In genomic region chr2:161424179-161424763, GRCh38 we compare ENCODE assay signal across 11 cellular contexts. TPM values are rescaled to one million over a fixed set of nuclear protein-coding genes. Genes with fewer than 3 reads are reported as not detected.
DNase-seq lines count a peak whose midpoint lies in the region; ATAC-seq and TF ChIP-seq lines count a peak whose summit lies in the region.
"Had no signal": no experiment of that assay in that cellular context is flagged by ENCODE, and none has a peak within 500 bp of the region (broad histone marks: within the 10 kb centered on the region; RNA-seq: fewer than 3 reads in every experiment).

No MANE protein-coding gene starts in this region.

- H3K9me3 ChIP-seq in ascending aorta (no peaks in the 10 kb centered on the region), stomach (peaks cover 0 to 17% (median 3%) of the 10 kb centered on the region in 4 donors)

- intact Hi-C loops in ascending aorta (cut with DNase I) (no loop called here), stomach (cut with DNase I; ENCODE audit: low total_unique reads) (no loop called here)

- 7 to 23% (median 11%) methylated on average over 21 to 26 of the region's 26 CpGs for WGBS in stomach, 5 donors

- H3K27me3 Mint-ChIP-seq in activated CD8-positive, alpha-beta memory T cell treated with anti-CD3 and anti-CD28 coated beads, Interleukin-2, amount 10 ng/mL, durations not matched to agents 7 days and 5 days: peaks cover 89% of the 10 kb centered on the region

- H3K4me3 ChIP-seq in ascending aorta (peak overlapping the region; percentile 33 to 46), stomach (peak overlapping the region; percentile 19 to 47 (median 37))

- H3K27me3 ChIP-seq in ascending aorta: peaks cover 50% of the 10 kb centered on the region
- peaks cover 55 to 100% (median 93%) of the 10 kb centered on the region in 3 donors for H3K27me3 ChIP-seq in stomach

- H3K4me1 Mint-ChIP-seq in activated CD8-positive, alpha-beta memory T cell treated with anti-CD3 and anti-CD28 coated beads, Interleukin-2, amount 10 ng/mL, durations not matched to agents 7 days and 5 days: peaks cover 35% of the 10 kb centered on the region

- TF ChIP-seq CTCF in ascending aorta (IDR thresholded peaks at IDR 0.05): no peak
- TF ChIP-seq CTCF in stomach (IDR thresholded peaks at IDR 0.05): no peak

- DNase-seq in activated CD8-positive, alpha-beta memory T cell treated with anti-CD3 and anti-CD28 coated beads, Interleukin-2, amount 10 ng/mL, durations not matched to agents 7 days and 5 days: no peak
- DNase-seq in activated CD8-positive, alpha-beta memory T cell treated with anti-CD3 and anti-CD28 coated beads for 24 hours: no peak
- no peak for DNase-seq in ascending aorta (ENCODE audit: low spot score in 2 of 2)
- DNase-seq in left kidney (ENCODE audit: low read depth, low spot score): peak; percentile 31
- no peak for DNase-seq in stomach
- no peak for DNase-seq in hypothalamus (lab: John Stamatoyannopoulos, UW)
- no peak for DNase-seq in GF-D8 (lab: John Stamatoyannopoulos, UW)
- DNase-seq: cerebellar nuclear complex, NCI-H526 treated with DMSO at 0.1 percent for 48 hours had no signal

- H3K4me1 ChIP-seq in ascending aorta (peaks cover 0 to under 1% of the 10 kb centered on the region in 2 donors), stomach (peaks cover 13 to 33% (median 24%) of the 10 kb centered on the region in 4 donors)

- no peaks in the 10 kb centered on the region for H3K36me3 ChIP-seq in ascending aorta
- H3K36me3 ChIP-seq in stomach: no peaks in the 10 kb centered on the region

- H3K27ac Mint-ChIP-seq in activated CD8-positive, alpha-beta memory T cell treated with anti-CD3 and anti-CD28 coated beads, Interleukin-2, amount 10 ng/mL, durations not matched to agents 7 days and 5 days: peak overlapping the region; percentile 56

- peak overlapping the region; percentile 52 for H3K4me3 Mint-ChIP-seq in activated CD8-positive, alpha-beta memory T cell treated with anti-CD3 and anti-CD28 coated beads, Interleukin-2, amount 10 ng/mL, durations not matched to agents 7 days and 5 days

- TF ChIP-seq POLR2A in stomach (IDR thresholded peaks at IDR 0.05): no peak

- peaks cover 10% of the 10 kb centered on the region for H3K36me3 Mint-ChIP-seq in activated CD8-positive, alpha-beta memory T cell treated with anti-CD3 and anti-CD28 coated beads, Interleukin-2, amount 10 ng/mL, durations not matched to agents 7 days and 5 days

- TF ChIP-seq EP300 in stomach (IDR thresholded peaks at IDR 0.05): no peak

- H3K27ac ChIP-seq in ascending aorta: no peak overlapping the region
- no peak overlapping the region for H3K27ac ChIP-seq in stomach

- ATAC-seq in activated CD8-positive, alpha-beta memory T cell treated with anti-CD3 and anti-CD28 coated beads, Interleukin-2, amount 10 ng/mL, durations not matched to agents 7 days and 5 days: no peak
- no peak for ATAC-seq in GM19463 (IDR thresholded peaks at IDR 0.05; ENCODE audit: unreplicated experiment)

- CTCF ChIA-PET in activated CD8-positive, alpha-beta memory T cell treated with anti-CD3 and anti-CD28 coated beads, Interleukin-2, amount 10 ng/mL, durations not matched to agents 7 days and 5 days (lab: Charles Lee): no interaction called here

- H3K9me3 Mint-ChIP-seq in activated CD8-positive, alpha-beta memory T cell treated with anti-CD3 and anti-CD28 coated beads, Interleukin-2, amount 10 ng/mL, durations not matched to agents 7 days and 5 days (ENCODE audit: low read depth): no peaks in the 10 kb centered on the region

RNA-seq across cellular contexts. Expression of gene TBR1, which starts 8.2 kb away (rescaled TPM):
- total RNA-seq in activated CD8-positive, alpha-beta memory T cell treated with anti-CD3 and anti-CD28 coated beads, Interleukin-2, amount 10 ng/mL, durations not matched to agents 7 days and 5 days: under 1 TPM in 1 of 2 experiments, not detected in 1; 0.05 TPM
- total RNA-seq in ascending aorta (not detected), stomach (not detected)
- not detected for polyA plus RNA-seq in stomach
- total RNA-seq: left colon had no signal
